In genomic region chr1:155859234-155859829, GRCh38 we compare ENCODE assay signal across 1 cellular context.
TF ChIP-seq lines count a peak whose summit lies in the region.

TSS of gene SYT11 (plus strand) at chr1:155859567. CDS start at chr1:155859762, 195 bp downstream.

TF ChIP-seq in liver, 16 proteins besides CTCF, POLR2A, EP300 and RAD21 (continued from another document):
- TF ChIP-seq EGR1 (IDR thresholded peaks at IDR 0.05; ENCODE audit: low read depth in 2 of 2) (peak in 1 of 2 donors; percentile 51), NR2F2 (IDR thresholded peaks at IDR 0.05) (no peak), ZBTB33 (IDR thresholded peaks at IDR 0.05) (no peak)
